In genomic region chr14:39114073-39114838, GRCh38 we compare ENCODE assay signal across 8 cellular contexts. TPM values are rescaled to one million over a fixed set of nuclear protein-coding genes. Genes with fewer than 3 reads are reported as not detected.
DNase-seq lines count a peak whose midpoint lies in the region; ATAC-seq and TF ChIP-seq lines count a peak whose summit lies in the region.

Gene GEMIN2 (plus strand): TSS chr14:39114323. CDS start chr14:39114339, 16 bp downstream.

- H3K79me2 ChIP-seq in DND-41 (ENCODE audit: insufficient read depth, low read length) (peaks cover 24% of the 10 kb centered on the region), GM23248 (ENCODE audit: insufficient read depth) (peaks cover 27% of the 10 kb centered on the region)

- H3K9me3 ChIP-seq in DND-41 (ENCODE audit: insufficient read depth, low read length, severe bottlenecking) (no peaks in the 10 kb centered on the region), GM23248 (ENCODE audit: low read depth) (no peaks in the 10 kb centered on the region)

- TF ChIP-seq CTCF in DND-41 (IDR thresholded peaks at IDR 0.05; ENCODE audit: borderline replicate concordance, extremely low read depth, low read length, poor library complexity, severe bottlenecking): no peak

- H2AFZ ChIP-seq in DND-41 (ENCODE audit: low read depth, low read length) (peak within 1 kb of the TSS; percentile 88), GM23248 (peak within 1 kb of the TSS; percentile 97)

- H3K4me2 ChIP-seq in DND-41 (ENCODE audit: insufficient read depth, low read length): peak within 1 kb of the TSS; percentile 92
- H3K4me2 ChIP-seq in GM23248 (ENCODE audit: unreplicated experiment): peak within 1 kb of the TSS; percentile 90

- H3K27me3 ChIP-seq in DND-41 (ENCODE audit: insufficient read depth, low read length, poor library complexity) (no peaks in the 10 kb centered on the region), GM23248 (replicated peaks; ENCODE audit: insufficient read depth) (no peaks in the 10 kb centered on the region)

- WGBS in GM23248 (ENCODE audit: low coverage in 1 of 2, low lambda C conversion rate in 2 of 2, missing lambda C conversion rate in 2 of 2), 2 experiments: 2% methylated on average over 40 of the region's 40 CpGs

- H3K4me1 ChIP-seq in DND-41 (ENCODE audit: insufficient read depth, low read length): peaks cover 29% of the 10 kb centered on the region
- peaks cover 9% of the 10 kb centered on the region for H3K4me1 ChIP-seq in GM23248 (ENCODE audit: insufficient read depth)

- intact Hi-C loops in activated T-helper 1 cell treated with anti-CD3 and anti-CD28 coated beads, Interleukin-12 subunit alpha, Interleukin-12 subunit beta, Interleukin-2, Interleukin-4 antibody, amounts not matched to agents 30 ng/mL and 10 ng/mL and 1 ng/mL, durations not matched to agents 14 hours and 24 hours and 36 hours (cut with micrococcal nuclease): loop anchor here (1.0 to 2.0 kb wide), 8 partner anchors 11 to 318 kb away; partner anchors contain the start of genes FBXO33, PNN, SEC23A and TRAPPC6B

- DNase-seq in DND-41: peak; percentile 94
- DNase-seq in GM23248: peak; percentile 98
- DNase-seq in Kasumi-1 (lab: John Stamatoyannopoulos, UW): peak; percentile 96 to 98
- peak; percentile 89 for DNase-seq in RPMI7951 (ENCODE audit: low read depth)
- DNase-seq in activated T-helper 1 cell treated with anti-CD3 and anti-CD28 coated beads, Interleukin-12 subunit alpha, Interleukin-12 subunit beta, Interleukin-2, Interleukin-4 antibody, amounts not matched to agents 30 ng/mL and 10 ng/mL and 1 ng/mL, durations not matched to agents 14 hours and 24 hours and 36 hours (ENCODE audit: low spot score): peak; percentile 94
- peak; percentile 91 for DNase-seq in fibroblast of gingiva (ENCODE audit: low read depth)
- DNase-seq in naive B cell: peak; percentile 89

- H4K20me1 ChIP-seq in DND-41 (ENCODE audit: insufficient read depth, low read length) (no peaks in the 10 kb centered on the region), GM23248 (ENCODE audit: insufficient read depth) (no peaks in the 10 kb centered on the region)

- peak within 1 kb of the TSS; percentile 96 for H3K27ac Mint-ChIP-seq in activated T-helper 1 cell treated with anti-CD3 and anti-CD28 coated beads, Interleukin-12 subunit alpha, Interleukin-12 subunit beta, Interleukin-2, Interleukin-4 antibody, amounts not matched to agents 30 ng/mL and 10 ng/mL and 1 ng/mL, durations not matched to agents 14 hours and 24 hours and 36 hours
- H3K27ac Mint-ChIP-seq in naive B cell: peak within 1 kb of the TSS; percentile 87 to 98 (median 97)
- H3K27ac Mint-ChIP-seq in stimulated activated memory B cell treated with anti-CD40 and anti-IgM and Interleukin-4, amounts not matched to agents 10 μg/mL and 1 μg/mL and 100 μg/mL, for 72 hours: peak within 1 kb of the TSS; percentile 93

- in situ Hi-C loops in GM23248 (cut with MboI): no loop called here

- H3K36me3 ChIP-seq in DND-41 (ENCODE audit: insufficient read depth, low read length) (peaks cover 18% of the 10 kb centered on the region), GM23248 (ENCODE audit: low read depth) (peaks cover 8% of the 10 kb centered on the region)

- peak within 1 kb of the TSS; percentile 66 to 71 for H3K4me3 ChIP-seq in DND-41 (ENCODE audit: low read depth in 1 of 2, low read length in 2 of 2)
- peak within 1 kb of the TSS; percentile 85 for H3K4me3 ChIP-seq in GM23248

- peaks cover 10% of the 10 kb centered on the region for H3K4me1 Mint-ChIP-seq in activated T-helper 1 cell treated with anti-CD3 and anti-CD28 coated beads, Interleukin-12 subunit alpha, Interleukin-12 subunit beta, Interleukin-2, Interleukin-4 antibody, amounts not matched to agents 30 ng/mL and 10 ng/mL and 1 ng/mL, durations not matched to agents 14 hours and 24 hours and 36 hours (ENCODE audit: low read depth)
- peaks cover 7 to 30% (median 9%) of the 10 kb centered on the region in 3 donors for H3K4me1 Mint-ChIP-seq in naive B cell
- peaks cover 21% of the 10 kb centered on the region for H3K4me1 Mint-ChIP-seq in stimulated activated memory B cell treated with anti-CD40 and anti-IgM and Interleukin-4, amounts not matched to agents 10 μg/mL and 1 μg/mL and 100 μg/mL, for 72 hours

- H3F3A ChIP-seq in GM23248 (ENCODE audit: insufficient read depth): peaks cover 5% of the 10 kb centered on the region; the same call in 1 of the 2 replicates

- H3K27me3 Mint-ChIP-seq in activated T-helper 1 cell treated with anti-CD3 and anti-CD28 coated beads, Interleukin-12 subunit alpha, Interleukin-12 subunit beta, Interleukin-2, Interleukin-4 antibody, amounts not matched to agents 30 ng/mL and 10 ng/mL and 1 ng/mL, durations not matched to agents 14 hours and 24 hours and 36 hours (ENCODE audit: insufficient read depth): no peaks in the 10 kb centered on the region
- peaks cover 0 to 4% (median 0%) of the 10 kb centered on the region in 3 donors for H3K27me3 Mint-ChIP-seq in naive B cell
- no peaks in the 10 kb centered on the region for H3K27me3 Mint-ChIP-seq in stimulated activated memory B cell treated with anti-CD40 and anti-IgM and Interleukin-4, amounts not matched to agents 10 μg/mL and 1 μg/mL and 100 μg/mL, for 72 hours

- H3K9me2 ChIP-seq in GM23248 (ENCODE audit: insufficient read depth): no peaks in the 10 kb centered on the region

- H3K9ac ChIP-seq in DND-41 (ENCODE audit: low read depth, low read length): peak within 1 kb of the TSS; percentile 64
- H3K9ac ChIP-seq in GM23248: peak within 1 kb of the TSS; percentile 81

- H3K36me3 Mint-ChIP-seq in activated T-helper 1 cell treated with anti-CD3 and anti-CD28 coated beads, Interleukin-12 subunit alpha, Interleukin-12 subunit beta, Interleukin-2, Interleukin-4 antibody, amounts not matched to agents 30 ng/mL and 10 ng/mL and 1 ng/mL, durations not matched to agents 14 hours and 24 hours and 36 hours (ENCODE audit: low read depth): peaks cover 9% of the 10 kb centered on the region
- no peaks in the 10 kb centered on the region for H3K36me3 Mint-ChIP-seq in naive B cell
- peaks cover 5% of the 10 kb centered on the region for H3K36me3 Mint-ChIP-seq in stimulated activated memory B cell treated with anti-CD40 and anti-IgM and Interleukin-4, amounts not matched to agents 10 μg/mL and 1 μg/mL and 100 μg/mL, for 72 hours

- no peaks in the 10 kb centered on the region for H3K9me3 Mint-ChIP-seq in activated T-helper 1 cell treated with anti-CD3 and anti-CD28 coated beads, Interleukin-12 subunit alpha, Interleukin-12 subunit beta, Interleukin-2, Interleukin-4 antibody, amounts not matched to agents 30 ng/mL and 10 ng/mL and 1 ng/mL, durations not matched to agents 14 hours and 24 hours and 36 hours
- no peaks in the 10 kb centered on the region for H3K9me3 Mint-ChIP-seq in naive B cell
- no peaks in the 10 kb centered on the region for H3K9me3 Mint-ChIP-seq in stimulated activated memory B cell treated with anti-CD40 and anti-IgM and Interleukin-4, amounts not matched to agents 10 μg/mL and 1 μg/mL and 100 μg/mL, for 72 hours

- H3K27ac ChIP-seq in DND-41 (ENCODE audit: low read length) (peak within 1 kb of the TSS; percentile 94), GM23248 (peak within 1 kb of the TSS; percentile 54)

- ATAC-seq in DND-41 (ENCODE audit: insufficient read depth, low read depth) (peak; percentile 97), naive B cell (ENCODE audit: low read depth in 2 of 2) (peak; percentile 97 to 98)
- ATAC-seq in stimulated activated memory B cell treated with anti-CD40 and anti-IgM and Interleukin-4, amounts not matched to agents 10 μg/mL and 1 μg/mL and 100 μg/mL, for 72 hours: peak; percentile 98

- H3K4me3 Mint-ChIP-seq in activated T-helper 1 cell treated with anti-CD3 and anti-CD28 coated beads, Interleukin-12 subunit alpha, Interleukin-12 subunit beta, Interleukin-2, Interleukin-4 antibody, amounts not matched to agents 30 ng/mL and 10 ng/mL and 1 ng/mL, durations not matched to agents 14 hours and 24 hours and 36 hours: peak within 1 kb of the TSS; percentile 92
- H3K4me3 Mint-ChIP-seq in naive B cell: peak within 1 kb of the TSS; percentile 86 to 99 (median 98)
- H3K4me3 Mint-ChIP-seq in stimulated activated memory B cell treated with anti-CD40 and anti-IgM and Interleukin-4, amounts not matched to agents 10 μg/mL and 1 μg/mL and 100 μg/mL, for 72 hours: peak within 1 kb of the TSS; percentile 95

RNA-seq across cellular contexts. Expression of gene GEMIN2, which starts in this region (rescaled TPM):
- total RNA-seq in GM23248 (2014; rRNA removed; shearing (Covaris generic)): 13.9 and 25.5 TPM in 2 replicates
- polyA plus RNA-seq in GM23248 (2016; fragmentation: Nextera tagmentation; extraction: Ambion mirVana) (16.4 and 19.0 TPM in 2 replicates), naive B cell (ENCODE audit: low read depth in 6 of 6) (10 to 100 TPM; 12.9 to 23.9 (median 14.6) TPM)
- total RNA-seq in RPMI7951 (2014; rRNA removed; shearing (Covaris generic)): 57.0 and 72.8 TPM in 2 replicates
- 22.2 and 23.7 TPM in 2 replicates for total RNA-seq in activated T-helper 1 cell treated with anti-CD3 and anti-CD28 coated beads, Interleukin-12 subunit alpha, Interleukin-12 subunit beta, Interleukin-2, Interleukin-4 antibody, amounts not matched to agents 30 ng/mL and 10 ng/mL and 1 ng/mL, durations not matched to agents 14 hours and 24 hours and 36 hours

Comparison
In these comparisons a context has a peak if more than half of its experiments do, and no peak if none do; other contexts are left out.
1. Peak in every context shown above with its lines: DNase-seq, ATAC-seq, H3K4me3 ChIP-seq and H3K27ac ChIP-seq.